ENCODE assay signal across 18 cellular contexts in genomic region chr4:83237591-83237990, GRCh38. TPM values are rescaled to one million over a fixed set of nuclear protein-coding genes. Genes with fewer than 3 reads are reported as not detected.
DNase-seq lines count a peak whose midpoint lies in the region; ATAC-seq and TF ChIP-seq lines count a peak whose summit lies in the region.
"Had no signal": no experiment of that assay in that cellular context is flagged by ENCODE, and none has a peak within 500 bp of the region (broad histone marks: within the 10 kb centered on the region; RNA-seq: fewer than 3 reads in every experiment).

No MANE protein-coding gene starts in this region.

- H3K4me3 Mint-ChIP-seq in T-helper 17 cell: no peak overlapping the region

- H3K36me3 ChIP-seq in A673 (ENCODE audit: insufficient read depth, low read length, poor library complexity, severe bottlenecking): no peaks in the 10 kb centered on the region
- H3K36me3 ChIP-seq: MG63 had no signal

- no peaks in the 10 kb centered on the region for H3K27me3 Mint-ChIP-seq in T-helper 17 cell

- H3K36me3 Mint-ChIP-seq in T-helper 17 cell (ENCODE audit: low read depth): no peaks in the 10 kb centered on the region
- H3K36me3 Mint-ChIP-seq: CD4-positive, alpha-beta memory T cell had no signal

- no peak for TF ChIP-seq CTCF in A673 (conservative IDR thresholded peaks at IDR 0.05; ENCODE audit: low read depth, low read length)

- peaks cover 39% of the 10 kb centered on the region for H3K4me1 Mint-ChIP-seq in T-helper 17 cell

- CTCF ChIA-PET in A673 (lab: Charles Lee): no interaction called here

- H3K27me3 ChIP-seq in A673 (replicated peaks; ENCODE audit: insufficient read depth, low read depth, low read length, poor library complexity): no peaks in the 10 kb centered on the region
- H3K27me3 ChIP-seq: MG63 had no signal

- DNase-seq in NCI-H1092 treated with DMSO at 0.1 percent for 48 hours (lab: John Stamatoyannopoulos, UW) (peak; percentile 0), NCI-H1092 (lab: John Stamatoyannopoulos, UW) (no peak), LoVo (ENCODE audit: low spot score) (peak; percentile 39), NCI-H748 treated with DMSO at 0.1 percent for 48 hours (lab: John Stamatoyannopoulos, UW) (peak; percentile 15), left colon (no peak), GF-D8 (lab: John Stamatoyannopoulos, UW) (no peak), A673 (ENCODE audit: low spot score) (no peak), T-helper 17 cell (no peak)
- DNase-seq: 8988T; CD4-positive, alpha-beta memory T cell; GDM1; H7; MG63; NCI-H1105 treated with DMSO at 0.1 percent for 48 hours; NCI-H2029 treated with DMSO at 0.1 percent for 48 hours; NCI-H510A treated with DMSO at 0.1 percent for 48 hours; Right ventricle myocardium superior had no signal

- ATAC-seq in left colon (peak; percentile 43), T-helper 17 cell (no peak)

- no peak overlapping the region for H3K4me3 ChIP-seq in A673 (ENCODE audit: low read depth, low read length, poor library complexity, severe bottlenecking)
- H3K4me3 ChIP-seq: MG63, SK-N-MC had no signal

- H3K27ac ChIP-seq in A673 (ENCODE audit: low read depth, low read length, poor library complexity, severe bottlenecking): no peak overlapping the region
- H3K27ac ChIP-seq: SK-N-MC had no signal

- intact Hi-C loops in left colon (cut with DNase I, micrococcal nuclease) (no loop called here), A673 (cut with micrococcal nuclease; ENCODE audit: unreplicated experiment) (no loop called here)

- no peaks in the 10 kb centered on the region for H3K9me3 ChIP-seq in A673 (ENCODE audit: low read depth, low read length, poor library complexity, severe bottlenecking)
- no peaks in the 10 kb centered on the region for H3K9me3 ChIP-seq in T-helper 17 cell (ENCODE audit: control insufficient read depth, low read length, poor library complexity, severe bottlenecking)
- H3K9me3 ChIP-seq: MG63 had no signal

- no TSS peak for BruUV-seq in A673 (replicated peaks; lab: Mats Ljungman, UMichigan)

- H3K4me1 ChIP-seq in A673 (ENCODE audit: insufficient read depth, low read length, poor library complexity, severe bottlenecking): no peaks in the 10 kb centered on the region

- H3K27ac Mint-ChIP-seq in T-helper 17 cell: no peak overlapping the region

- POLR2A ChIA-PET in A673 (lab: Charles Lee; ENCODE audit: low non-redundant PET): no interaction called here

RNA-seq across cellular contexts. Expression of gene COQ2, which starts 47.0 kb away (rescaled TPM):
- 10 to 100 TPM; 18.9 to 23.3 TPM for total RNA-seq in left colon
- 12.6 and 15.3 TPM in 2 replicates for total RNA-seq in A673 (2021)
- total RNA-seq in T-helper 17 cell: 1 to 10 TPM; 4.7 to 5.5 TPM

Comparison
In these comparisons a context has a peak if more than half of its experiments do, and no peak if none do; other contexts are left out.
1. DNase-seq: peak in NCI-H1092 treated with DMSO at 0.1 percent for 48 hours (single experiment), LoVo (single experiment) and NCI-H748 treated with DMSO at 0.1 percent for 48 hours (single experiment); none in NCI-H1092 (single experiment), left colon (0 of 2), GF-D8 (single experiment), A673 (single experiment) and T-helper 17 cell (0 of 3).